In genomic region chr20:63532449-63532971, GRCh38 we compare ENCODE assay signal across 29 cellular contexts. TPM values are rescaled to one million over a fixed set of nuclear protein-coding genes. Genes with fewer than 3 reads are reported as not detected.
DNase-seq lines count a peak whose midpoint lies in the region; ATAC-seq and TF ChIP-seq lines count a peak whose summit lies in the region.
"Had no signal": no experiment of that assay in that cellular context is flagged by ENCODE, and none has a peak within 500 bp of the region (broad histone marks: within the 10 kb centered on the region; RNA-seq: fewer than 3 reads in every experiment).

No MANE protein-coding gene starts in this region.

- H3K27me3 ChIP-seq in H7 (ENCODE audit: control insufficient read depth, insufficient read depth, low read length): no peaks in the 10 kb centered on the region
- H3K27me3 ChIP-seq in endodermal cell (ENCODE audit: control insufficient read depth, insufficient read depth, low read length, poor library complexity, severe bottlenecking): no peaks in the 10 kb centered on the region
- no peaks in the 10 kb centered on the region for H3K27me3 ChIP-seq in neural progenitor cell
- H3K27me3 ChIP-seq: hepatocyte had no signal

- peak; percentile 5 for DNase-seq in activated CD4-positive, alpha-beta T cell treated with anti-CD3 and anti-CD28 coated beads, Interleukin-2, amount 10 ng/mL, durations not matched to agents 7 days and 5 days
- DNase-seq in activated CD4-positive, alpha-beta T cell treated with anti-CD3 and anti-CD28 coated beads for 48 hours: no peak
- DNase-seq in H7 (peak; percentile 50), endodermal cell (peak; percentile 36), neural progenitor cell (ENCODE audit: low spot score) (peak; percentile 0), SK-N-DZ (ENCODE audit: low spot score) (no peak), UCSD-AML1 (lab: John Stamatoyannopoulos, UW; ENCODE audit: unreplicated experiment) (no peak)
- DNase-seq: activated CD4-positive, alpha-beta memory T cell treated with anti-CD3 and anti-CD28 coated beads, Interleukin-2, amount 10 ng/mL, durations not matched to agents 7 days and 5 days; activated gamma-delta T cell treated with Interleukin-2 at 50 U/mL for 16 hours; activated T-cell treated with anti-CD3 and anti-CD28 coated beads, Interleukin-2, amount 50 U/mL, for 1 hour; central memory CD4-positive, alpha-beta T cell; COR-L47; foreskin fibroblast; immature natural killer cell; NCI-H1105 treated with DMSO at 0.1 percent for 48 hours; NCI-H2081; NCI-H446; nucleus accumbens; PC-3; stimulated activated CD8-positive, alpha-beta memory T cell treated with anti-CD3 and anti-CD28 coated beads, Interleukin-4, amount 100 ng/mL, for 48 hours; trophoblast cell; WERI-Rb-1 had no signal

- ATAC-seq in GM21381 (IDR thresholded peaks at IDR 0.05; ENCODE audit: unreplicated experiment): no peak
- ATAC-seq: PC-3 had no signal

- H3K27ac ChIP-seq in endodermal cell (ENCODE audit: low read depth, low read length) (no peak overlapping the region), neural progenitor cell (no peak overlapping the region)
- H3K27ac ChIP-seq: hepatocyte, WERI-Rb-1 had no signal

- H3K9me3 ChIP-seq in endodermal cell (ENCODE audit: control insufficient read depth, low read length) (no peaks in the 10 kb centered on the region), neural progenitor cell (ENCODE audit: low read depth) (no peaks in the 10 kb centered on the region)

- no peaks in the 10 kb centered on the region for H3K36me3 Mint-ChIP-seq in activated CD4-positive, alpha-beta T cell treated with anti-CD3 and anti-CD28 coated beads, Interleukin-2, amount 10 ng/mL, durations not matched to agents 7 days and 5 days (ENCODE audit: low read depth)
- no peaks in the 10 kb centered on the region for H3K36me3 Mint-ChIP-seq in endodermal cell (ENCODE audit: low read depth)
- no peaks in the 10 kb centered on the region for H3K36me3 Mint-ChIP-seq in neural progenitor cell
- H3K36me3 Mint-ChIP-seq: immature natural killer cell had no signal

- peaks cover 8% of the 10 kb centered on the region for H3K4me1 Mint-ChIP-seq in activated CD4-positive, alpha-beta T cell treated with anti-CD3 and anti-CD28 coated beads, Interleukin-2, amount 10 ng/mL, durations not matched to agents 7 days and 5 days
- H3K4me1 Mint-ChIP-seq in endodermal cell: no peaks in the 10 kb centered on the region
- peaks cover 10% of the 10 kb centered on the region for H3K4me1 Mint-ChIP-seq in neural progenitor cell

- POLR2A ChIA-PET in activated CD4-positive, alpha-beta T cell treated with anti-CD3 and anti-CD28 coated beads, Interleukin-2, amount 10 ng/mL, durations not matched to agents 7 days and 5 days (lab: Charles Lee): no interaction called here

- no peak overlapping the region for H3K4me3 Mint-ChIP-seq in activated CD4-positive, alpha-beta T cell treated with anti-CD3 and anti-CD28 coated beads, Interleukin-2, amount 10 ng/mL, durations not matched to agents 7 days and 5 days
- no peak overlapping the region for H3K4me3 Mint-ChIP-seq in endodermal cell
- no peak overlapping the region for H3K4me3 Mint-ChIP-seq in neural progenitor cell
- H3K4me3 Mint-ChIP-seq: activated CD4-positive, alpha-beta memory T cell treated with anti-CD3 and anti-CD28 coated beads, Interleukin-2, amount 10 ng/mL, durations not matched to agents 7 days and 5 days had no signal

- no peak for TF ChIP-seq CTCF in endodermal cell (conservative IDR thresholded peaks at IDR 0.05)
- no peak for TF ChIP-seq CTCF in neural progenitor cell (IDR thresholded peaks at IDR 0.05)

- H3K4me1 ChIP-seq in endodermal cell (ENCODE audit: control insufficient read depth, insufficient read depth, low read length) (no peaks in the 10 kb centered on the region), neural progenitor cell (no peaks in the 10 kb centered on the region)

- H3K27ac Mint-ChIP-seq in activated CD4-positive, alpha-beta T cell treated with anti-CD3 and anti-CD28 coated beads, Interleukin-2, amount 10 ng/mL, durations not matched to agents 7 days and 5 days: no peak overlapping the region
- no peak overlapping the region for H3K27ac Mint-ChIP-seq in endodermal cell
- no peak overlapping the region for H3K27ac Mint-ChIP-seq in neural progenitor cell
- H3K27ac Mint-ChIP-seq: activated CD4-positive, alpha-beta memory T cell treated with anti-CD3 and anti-CD28 coated beads, Interleukin-2, amount 10 ng/mL, durations not matched to agents 7 days and 5 days had no signal

- H4K20me1 ChIP-seq in neural progenitor cell (ENCODE audit: low read depth): no peaks in the 10 kb centered on the region

- no peak overlapping the region for H3K4me2 ChIP-seq in neural progenitor cell
- H3K4me2 ChIP-seq: hepatocyte had no signal

- 93 to 97% methylated on average over 24 of the region's 24 CpGs for WGBS in endodermal cell (ENCODE audit: insufficient coverage in 1 of 2, insufficient read length in 1 of 2), 2 experiments

- H3F3A ChIP-seq in neural progenitor cell (ENCODE audit: low read depth): peaks cover 3% of the 10 kb centered on the region

- H3K4me3 ChIP-seq in H7 (ENCODE audit: insufficient read depth, low read depth, low read length): no peak overlapping the region
- H3K4me3 ChIP-seq in endodermal cell (ENCODE audit: low read length): no peak overlapping the region
- no peak overlapping the region for H3K4me3 ChIP-seq in neural progenitor cell
- H3K4me3 ChIP-seq: hepatocyte, lung had no signal

- H3K9ac ChIP-seq in endodermal cell (ENCODE audit: extremely low read depth, low read length, poor library complexity, severe bottlenecking): no peak overlapping the region
- H3K9ac ChIP-seq in neural progenitor cell: no peak overlapping the region

- H2AFZ ChIP-seq in neural progenitor cell (replicated peaks): no peak overlapping the region
- H2AFZ ChIP-seq: hepatocyte had no signal

- H3K9me3 Mint-ChIP-seq in activated CD4-positive, alpha-beta T cell treated with anti-CD3 and anti-CD28 coated beads, Interleukin-2, amount 10 ng/mL, durations not matched to agents 7 days and 5 days: no peaks in the 10 kb centered on the region
- H3K9me3 Mint-ChIP-seq in endodermal cell (no peaks in the 10 kb centered on the region), neural progenitor cell (no peaks in the 10 kb centered on the region)
- H3K9me3 Mint-ChIP-seq: activated CD4-positive, alpha-beta memory T cell treated with anti-CD3 and anti-CD28 coated beads, Interleukin-2, amount 10 ng/mL, durations not matched to agents 7 days and 5 days; IgD-negative memory B cell; immature natural killer cell had no signal

- no peaks in the 10 kb centered on the region for H3K36me3 ChIP-seq in H7 (replicated peaks; ENCODE audit: control insufficient read depth, insufficient read depth, low read length)
- H3K36me3 ChIP-seq in endodermal cell (ENCODE audit: control insufficient read depth, insufficient read depth, low read length): no peaks in the 10 kb centered on the region
- no peaks in the 10 kb centered on the region for H3K36me3 ChIP-seq in neural progenitor cell
- H3K36me3 ChIP-seq: WERI-Rb-1 had no signal

- peaks cover 3% of the 10 kb centered on the region for H3K27me3 Mint-ChIP-seq in activated CD4-positive, alpha-beta T cell treated with anti-CD3 and anti-CD28 coated beads, Interleukin-2, amount 10 ng/mL, durations not matched to agents 7 days and 5 days
- H3K27me3 Mint-ChIP-seq in endodermal cell (ENCODE audit: insufficient read depth) (no peaks in the 10 kb centered on the region), neural progenitor cell (ENCODE audit: insufficient read depth, low read depth) (peaks cover 8% of the 10 kb centered on the region)

- no peaks in the 10 kb centered on the region for H3K79me2 ChIP-seq in neural progenitor cell (ENCODE audit: low read depth)
- H3K79me2 ChIP-seq: hepatocyte had no signal

- CTCF ChIA-PET in activated CD4-positive, alpha-beta T cell treated with anti-CD3 and anti-CD28 coated beads, Interleukin-2, amount 10 ng/mL, durations not matched to agents 7 days and 5 days (lab: Charles Lee): interaction anchor here (0.6 kb wide), 1 partner anchor 134 kb away, joined by 3 read pairs; no protein-coding TSS in a partner anchor

RNA-seq across cellular contexts. Expression of gene PTK6, which starts 4.7 kb away (rescaled TPM):
- under 1 TPM; 0.71 to 0.74 TPM for total RNA-seq in activated CD4-positive, alpha-beta T cell treated with anti-CD3 and anti-CD28 coated beads, Interleukin-2, amount 10 ng/mL, durations not matched to agents 7 days and 5 days
- total RNA-seq in H7 (2014; rRNA removed; shearing (Covaris generic)): 0.14 and 0.30 TPM in 2 replicates
- total RNA-seq in endodermal cell (under 1 TPM in 1 of 2 donors, not detected in 1; 0.22 TPM), neural progenitor cell (ENCODE audit: low replicate concordance) (not detected in 2 replicates)
- polyA plus RNA-seq in endodermal cell (2013, experiment 1 of 2): not detected
- polyA plus RNA-seq in endodermal cell (2013, experiment 2 of 2): not detected
- polyA plus RNA-seq in SK-N-DZ (2014; cell fraction: cytosol; rRNA removed): not detected in 2 replicates
- polyA plus RNA-seq in SK-N-DZ (2014; cell fraction: nucleus; rRNA removed): not detected in 2 replicates
- total RNA-seq: epithelial cell of proximal tubule, H4, SK-MEL-5 had no signal

RNA-seq across cellular contexts. Expression of gene PPDPF, which starts 11.9 kb away (rescaled TPM):
- total RNA-seq in activated CD4-positive, alpha-beta T cell treated with anti-CD3 and anti-CD28 coated beads, Interleukin-2, amount 10 ng/mL, durations not matched to agents 7 days and 5 days: 100 to 1,000 TPM; 167 to 193 TPM
- 79.7 and 94.2 TPM in 2 replicates for total RNA-seq in H7 (2014; rRNA removed; shearing (Covaris generic))
- 100 to 1,000 TPM; 247 to 296 TPM for total RNA-seq in endodermal cell
- 318 TPM for polyA plus RNA-seq in endodermal cell (2013, experiment 1 of 2)
- polyA plus RNA-seq in endodermal cell (2013, experiment 2 of 2): 282 TPM
- total RNA-seq in neural progenitor cell (ENCODE audit: low replicate concordance): 4.1 and 82.2 TPM in 2 replicates
- polyA plus RNA-seq in SK-N-DZ (2014; cell fraction: cytosol; rRNA removed): 57.4 and 64.4 TPM in 2 replicates
- polyA plus RNA-seq in SK-N-DZ (2014; cell fraction: nucleus; rRNA removed): 31.6 and 40.3 TPM in 2 replicates

RNA-seq across cellular contexts. Expression of gene SRMS, which starts 15.0 kb away (rescaled TPM):
- not detected for total RNA-seq in activated CD4-positive, alpha-beta T cell treated with anti-CD3 and anti-CD28 coated beads, Interleukin-2, amount 10 ng/mL, durations not matched to agents 7 days and 5 days
- 0.21 and 0.33 TPM in 2 replicates for total RNA-seq in H7 (2014; rRNA removed; shearing (Covaris generic))
- total RNA-seq in endodermal cell: not detected
- not detected for polyA plus RNA-seq in endodermal cell (2013, experiment 1 of 2)
- not detected for polyA plus RNA-seq in endodermal cell (2013, experiment 2 of 2)
- total RNA-seq in neural progenitor cell (ENCODE audit: low replicate concordance): not detected in 2 replicates
- not detected in 2 replicates for polyA plus RNA-seq in SK-N-DZ (2014; cell fraction: cytosol; rRNA removed)
- not detected in 2 replicates for polyA plus RNA-seq in SK-N-DZ (2014; cell fraction: nucleus; rRNA removed)
- total RNA-seq: activated CD4-positive, alpha-beta memory T cell treated with anti-CD3 and anti-CD28 coated beads, Interleukin-2, amount 10 ng/mL, durations not matched to agents 7 days and 5 days; epithelial cell of proximal tubule; H4; hepatocyte; lung; SK-MEL-5 had no signal
- polyA plus RNA-seq: hepatocyte, immature natural killer cell had no signal

RNA-seq across cellular contexts. Expression of gene FNDC11, which starts 21.4 kb away (rescaled TPM):
- under 1 TPM; 0.15 to 0.57 TPM for total RNA-seq in activated CD4-positive, alpha-beta T cell treated with anti-CD3 and anti-CD28 coated beads, Interleukin-2, amount 10 ng/mL, durations not matched to agents 7 days and 5 days
- 6.4 and 8.0 TPM in 2 replicates for total RNA-seq in H7 (2014; rRNA removed; shearing (Covaris generic))
- total RNA-seq in endodermal cell: 1 to 10 TPM; 1.8 to 2.4 TPM
- polyA plus RNA-seq in endodermal cell (2013, experiment 1 of 2): 5.2 TPM
- 5.2 TPM for polyA plus RNA-seq in endodermal cell (2013, experiment 2 of 2)
- total RNA-seq in neural progenitor cell (ENCODE audit: low replicate concordance): 0.39 and 9.0 TPM in 2 replicates
- 0.09 and 0.43 TPM in 2 replicates for polyA plus RNA-seq in SK-N-DZ (2014; cell fraction: cytosol; rRNA removed)
- polyA plus RNA-seq in SK-N-DZ (2014; cell fraction: nucleus; rRNA removed): 0.76 and 0.86 TPM in 2 replicates
- total RNA-seq: H4, SK-MEL-5 had no signal
- polyA plus RNA-seq: immature natural killer cell had no signal

RNA-seq across cellular contexts. Expression of gene EEF1A2, which starts 33.6 kb away (rescaled TPM):
- under 1 TPM; 0.12 to 0.17 TPM for total RNA-seq in activated CD4-positive, alpha-beta T cell treated with anti-CD3 and anti-CD28 coated beads, Interleukin-2, amount 10 ng/mL, durations not matched to agents 7 days and 5 days
- 30.7 and 37.1 TPM in 2 replicates for total RNA-seq in H7 (2014; rRNA removed; shearing (Covaris generic))
- total RNA-seq in endodermal cell: 10 to 100 TPM; 12.1 to 22.6 TPM
- polyA plus RNA-seq in endodermal cell (2013, experiment 1 of 2): 24.7 TPM
- polyA plus RNA-seq in endodermal cell (2013, experiment 2 of 2): 18.3 TPM
- total RNA-seq in neural progenitor cell (ENCODE audit: low replicate concordance): 0.54 and 1.5 TPM in 2 replicates
- polyA plus RNA-seq in SK-N-DZ (2014; cell fraction: cytosol; rRNA removed): 753 and 802 TPM in 2 replicates
- polyA plus RNA-seq in SK-N-DZ (2014; cell fraction: nucleus; rRNA removed): 489 and 497 TPM in 2 replicates
- polyA plus RNA-seq: IgD-negative memory B cell, immature natural killer cell had no signal

Comparison
In these comparisons a context has a peak if more than half of its experiments do, and no peak if none do; other contexts are left out.
1. DNase-seq: peak in activated CD4-positive, alpha-beta T cell treated with anti-CD3 and anti-CD28 coated beads, Interleukin-2, amount 10 ng/mL, durations not matched to agents 7 days and 5 days (single experiment), H7 (single experiment), endodermal cell (single experiment) and neural progenitor cell (single experiment); none in activated CD4-positive, alpha-beta T cell treated with anti-CD3 and anti-CD28 coated beads for 48 hours (single experiment), SK-N-DZ (single experiment) and UCSD-AML1 (single experiment).